14 cellular contexts compared by ENCODE assay signal in the genomic region with DNA sequence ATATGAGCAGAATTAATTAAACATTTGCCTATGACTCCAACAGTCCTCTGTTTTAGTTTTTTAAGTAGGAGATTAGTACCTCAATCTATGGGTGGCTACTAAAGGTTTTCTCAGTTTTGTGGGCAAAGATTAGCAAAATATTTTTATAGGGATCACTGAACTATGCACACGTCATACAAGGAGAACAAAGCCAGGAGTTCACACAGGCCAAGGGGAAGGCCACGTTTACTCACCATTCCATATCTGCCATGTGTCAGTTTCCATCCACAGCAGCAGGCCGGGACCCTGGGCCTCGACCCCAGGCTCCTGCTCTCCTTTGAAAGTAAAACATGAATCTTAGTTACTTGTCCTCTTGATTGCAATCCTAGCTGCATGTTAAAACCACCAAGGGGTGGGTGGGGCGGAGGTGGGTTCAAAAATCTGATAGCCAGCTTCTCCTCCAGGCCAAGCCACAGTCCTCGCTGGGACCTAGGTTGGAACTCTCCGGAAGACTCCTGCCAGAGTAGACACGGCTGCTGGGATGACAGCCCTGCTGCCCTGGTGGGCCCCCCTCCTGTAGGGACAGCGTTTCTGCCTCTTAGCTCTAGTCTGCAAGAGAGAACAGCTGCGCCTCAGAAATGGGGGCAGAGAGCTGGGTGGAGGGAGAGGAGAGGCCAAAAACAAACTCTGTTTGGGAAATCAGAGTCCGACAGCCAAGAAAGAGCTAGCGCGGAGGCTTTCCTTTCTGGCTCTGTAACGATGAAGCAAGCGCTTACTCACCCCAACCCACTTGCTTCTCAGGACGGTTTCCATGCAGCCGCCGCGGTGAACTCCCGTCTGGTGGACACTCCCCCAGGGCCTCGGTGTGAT. TPM values are rescaled to one million over a fixed set of nuclear protein-coding genes. Genes with fewer than 3 reads are reported as not detected.
A peak's percentile ranks its signal among the peaks of the same experiment; 100 is the strongest.
DNase-seq lines count a peak whose midpoint lies in the region; ATAC-seq and TF ChIP-seq lines count a peak whose summit lies in the region.
"Had no signal": no experiment of that assay in that cellular context is flagged by ENCODE, and none has a peak within 500 bp of the region (broad histone marks: within the 10 kb centered on the region; RNA-seq: fewer than 3 reads in every experiment).

No MANE protein-coding gene starts in this region.

- H3K36me3 ChIP-seq in upper lobe of right lung: peaks cover 98% of the 10 kb centered on the region

- POLR2A ChIA-PET in activated CD4-positive, alpha-beta T cell treated with anti-CD3 and anti-CD28 coated beads, Interleukin-2, amount 10 ng/mL, durations not matched to agents 7 days and 5 days (lab: Charles Lee): no interaction called here

- H3K4me3 ChIP-seq in upper lobe of right lung: no peak overlapping the region

- ATAC-seq in upper lobe of right lung: peak; percentile 38
- ATAC-seq in GM19467 (IDR thresholded peaks at IDR 0.05; ENCODE audit: unreplicated experiment): no peak
- ATAC-seq in GM21390 (IDR thresholded peaks at IDR 0.05; ENCODE audit: unreplicated experiment): no peak
- ATAC-seq in GM18517 (IDR thresholded peaks at IDR 0.05; ENCODE audit: unreplicated experiment): no peak

- H3K4me1 Mint-ChIP-seq in activated CD4-positive, alpha-beta T cell treated with anti-CD3 and anti-CD28 coated beads, Interleukin-2, amount 10 ng/mL, durations not matched to agents 7 days and 5 days: no peaks in the 10 kb centered on the region
- H3K4me1 Mint-ChIP-seq in activated CD4-positive, alpha-beta T cell treated with anti-CD3 and anti-CD28 coated beads, Interleukin-2, amount 10 ng/mL, durations not matched to agents 24 days and 14 days: peaks cover 2% of the 10 kb centered on the region
- no peaks in the 10 kb centered on the region for H3K4me1 Mint-ChIP-seq in nephron progenitor cell
- H3K4me1 Mint-ChIP-seq: naive B cell had no signal

- CTCF ChIA-PET in activated CD4-positive, alpha-beta T cell treated with anti-CD3 and anti-CD28 coated beads, Interleukin-2, amount 10 ng/mL, durations not matched to agents 7 days and 5 days (lab: Charles Lee): no interaction called here

- TF ChIP-seq CTCF in nephron progenitor cell (IDR thresholded peaks at IDR 0.05) (no peak), upper lobe of right lung (IDR thresholded peaks at IDR 0.05) (no peak)

- no peak overlapping the region for H3K4me3 Mint-ChIP-seq in activated CD4-positive, alpha-beta T cell treated with anti-CD3 and anti-CD28 coated beads, Interleukin-2, amount 10 ng/mL, durations not matched to agents 7 days and 5 days
- no peak overlapping the region for H3K4me3 Mint-ChIP-seq in activated CD4-positive, alpha-beta T cell treated with anti-CD3 and anti-CD28 coated beads, Interleukin-2, amount 10 ng/mL, durations not matched to agents 24 days and 14 days
- H3K4me3 Mint-ChIP-seq in nephron progenitor cell: no peak overlapping the region
- H3K4me3 Mint-ChIP-seq: naive B cell; T-helper 1 cell treated with Interleukin-12 subunit alpha and Interleukin-12 subunit beta and Interleukin-4 antibody, amounts not matched to agents 30 μg/mL and 1 μg/mL, for 36 hours had no signal

- H3K4me1 ChIP-seq in upper lobe of right lung: no peaks in the 10 kb centered on the region
- H3K4me1 ChIP-seq: breast epithelium had no signal

- no peaks in the 10 kb centered on the region for H3K27me3 ChIP-seq in upper lobe of right lung
- H3K27me3 ChIP-seq: breast epithelium had no signal

- peak overlapping the region; percentile 25 for H3K27ac Mint-ChIP-seq in activated CD4-positive, alpha-beta T cell treated with anti-CD3 and anti-CD28 coated beads, Interleukin-2, amount 10 ng/mL, durations not matched to agents 7 days and 5 days
- no peak overlapping the region for H3K27ac Mint-ChIP-seq in activated CD4-positive, alpha-beta T cell treated with anti-CD3 and anti-CD28 coated beads, Interleukin-2, amount 10 ng/mL, durations not matched to agents 24 days and 14 days
- H3K27ac Mint-ChIP-seq in nephron progenitor cell: peak overlapping the region; percentile 21
- H3K27ac Mint-ChIP-seq: T-helper 1 cell treated with Interleukin-12 subunit alpha and Interleukin-12 subunit beta and Interleukin-4 antibody, amounts not matched to agents 30 μg/mL and 1 μg/mL, for 36 hours had no signal

- no peaks in the 10 kb centered on the region for H3K9me3 ChIP-seq in upper lobe of right lung
- H3K9me3 ChIP-seq: breast epithelium had no signal

- DNase-seq in activated CD4-positive, alpha-beta T cell treated with anti-CD3 and anti-CD28 coated beads, Interleukin-2, amount 10 ng/mL, durations not matched to agents 7 days and 5 days: no peak
- no peak for DNase-seq in activated CD4-positive, alpha-beta T cell treated with anti-CD3 and anti-CD28 coated beads, Interleukin-2, amount 10 ng/mL, durations not matched to agents 24 days and 14 days
- DNase-seq in fibroblast of the conjunctiva (ENCODE audit: low read depth): peak; percentile 67
- no peak for DNase-seq in nephron progenitor cell
- no peak for DNase-seq in upper lobe of right lung
- DNase-seq: DND-41, naive B cell, NCI-H1930 had no signal

- H3K9me3 Mint-ChIP-seq in activated CD4-positive, alpha-beta T cell treated with anti-CD3 and anti-CD28 coated beads, Interleukin-2, amount 10 ng/mL, durations not matched to agents 7 days and 5 days: no peaks in the 10 kb centered on the region
- H3K9me3 Mint-ChIP-seq in activated CD4-positive, alpha-beta T cell treated with anti-CD3 and anti-CD28 coated beads, Interleukin-2, amount 10 ng/mL, durations not matched to agents 24 days and 14 days: no peaks in the 10 kb centered on the region
- H3K9me3 Mint-ChIP-seq in nephron progenitor cell: no peaks in the 10 kb centered on the region
- H3K9me3 Mint-ChIP-seq: naive B cell; T-helper 1 cell treated with Interleukin-12 subunit alpha and Interleukin-12 subunit beta and Interleukin-4 antibody, amounts not matched to agents 30 μg/mL and 1 μg/mL, for 36 hours had no signal

- H3K27ac ChIP-seq in upper lobe of right lung: no peak overlapping the region
- H3K27ac ChIP-seq: 22Rv1 had no signal

- peaks cover 65% of the 10 kb centered on the region for H3K36me3 Mint-ChIP-seq in activated CD4-positive, alpha-beta T cell treated with anti-CD3 and anti-CD28 coated beads, Interleukin-2, amount 10 ng/mL, durations not matched to agents 7 days and 5 days (ENCODE audit: low read depth)
- peaks cover 76% of the 10 kb centered on the region for H3K36me3 Mint-ChIP-seq in activated CD4-positive, alpha-beta T cell treated with anti-CD3 and anti-CD28 coated beads, Interleukin-2, amount 10 ng/mL, durations not matched to agents 24 days and 14 days (ENCODE audit: low read depth)
- H3K36me3 Mint-ChIP-seq in nephron progenitor cell (ENCODE audit: low read depth): peaks cover 84% of the 10 kb centered on the region

- intact Hi-C loops in activated CD4-positive, alpha-beta T cell treated with anti-CD3 and anti-CD28 coated beads, Interleukin-2, amount 10 ng/mL, durations not matched to agents 24 days and 14 days (cut with micrococcal nuclease): no loop called here
- intact Hi-C loops in upper lobe of right lung (cut with DNase I): no loop called here

- no peaks in the 10 kb centered on the region for H3K27me3 Mint-ChIP-seq in activated CD4-positive, alpha-beta T cell treated with anti-CD3 and anti-CD28 coated beads, Interleukin-2, amount 10 ng/mL, durations not matched to agents 7 days and 5 days
- H3K27me3 Mint-ChIP-seq in activated CD4-positive, alpha-beta T cell treated with anti-CD3 and anti-CD28 coated beads, Interleukin-2, amount 10 ng/mL, durations not matched to agents 24 days and 14 days: no peaks in the 10 kb centered on the region
- no peaks in the 10 kb centered on the region for H3K27me3 Mint-ChIP-seq in nephron progenitor cell (ENCODE audit: low read depth, poor library complexity)
- H3K27me3 Mint-ChIP-seq: naive B cell had no signal

RNA-seq across cellular contexts. Expression of a gene that starts 35.6 kb away (rescaled TPM):
- 10 to 100 TPM; 57.4 to 58.0 TPM for total RNA-seq in activated CD4-positive, alpha-beta T cell treated with anti-CD3 and anti-CD28 coated beads, Interleukin-2, amount 10 ng/mL, durations not matched to agents 7 days and 5 days
- 79.6 and 83.4 TPM in 2 replicates for total RNA-seq in activated CD4-positive, alpha-beta T cell treated with anti-CD3 and anti-CD28 coated beads, Interleukin-2, amount 10 ng/mL, durations not matched to agents 24 days and 14 days
- 65.0 TPM for total RNA-seq in upper lobe of right lung
